ENCODE assay signal across 1 cellular context in the genomic region with DNA sequence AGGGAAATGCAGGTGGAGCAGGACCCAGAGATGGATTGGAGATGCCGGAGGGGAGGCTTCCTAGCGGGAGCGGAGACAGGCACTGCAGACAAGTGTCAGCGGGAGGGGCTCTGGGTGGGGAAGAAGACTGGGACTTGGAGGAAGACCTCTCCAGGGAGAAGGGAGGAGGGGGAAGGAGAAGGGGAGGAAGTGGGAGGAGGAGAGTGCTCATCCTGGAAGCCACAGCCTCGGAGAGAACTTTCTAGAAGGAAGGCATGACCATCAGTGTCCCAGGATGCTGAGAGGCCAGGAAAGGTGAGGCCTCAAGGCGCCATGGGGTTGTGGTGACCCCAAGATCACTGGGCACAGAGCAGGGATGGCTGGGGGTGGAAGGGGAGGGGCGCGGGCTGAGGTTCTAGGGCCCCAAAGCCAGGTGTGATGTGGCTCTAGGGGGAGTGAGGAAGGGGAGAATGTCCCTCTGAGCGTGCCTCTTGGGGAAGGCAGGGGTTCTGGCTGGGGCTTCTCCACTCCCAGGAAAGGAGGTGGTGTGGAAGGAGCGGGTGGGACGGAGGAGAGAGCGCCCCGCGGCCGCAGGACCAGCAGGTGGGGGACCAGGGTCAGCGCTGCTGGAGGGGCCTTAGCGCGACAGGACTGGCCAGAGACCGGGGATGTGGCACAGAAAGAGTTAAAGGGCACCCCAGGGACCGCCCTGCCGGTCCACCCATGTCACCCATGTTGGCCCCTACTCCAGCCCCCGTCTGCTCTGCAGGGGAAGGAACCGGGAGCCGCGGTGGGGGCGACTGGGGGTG.
TF ChIP-seq lines count a peak whose summit lies in the region.

No MANE protein-coding gene starts in this region.

TF ChIP-seq in endothelial cell of umbilical vein, 7 proteins besides CTCF, POLR2A, EP300 and RAD21:
- no peak for TF ChIP-seq FOS (IDR thresholded peaks at IDR 0.05; ENCODE audit: borderline replicate concordance, insufficient read depth, low read length)
- peak; percentile 28 for TF ChIP-seq EZH2 (IDR thresholded peaks at IDR 0.05; ENCODE audit: borderline replicate concordance, low read depth, low read length, severe bottlenecking)
